14 cellular contexts compared by ENCODE assay signal in the genomic region with DNA sequence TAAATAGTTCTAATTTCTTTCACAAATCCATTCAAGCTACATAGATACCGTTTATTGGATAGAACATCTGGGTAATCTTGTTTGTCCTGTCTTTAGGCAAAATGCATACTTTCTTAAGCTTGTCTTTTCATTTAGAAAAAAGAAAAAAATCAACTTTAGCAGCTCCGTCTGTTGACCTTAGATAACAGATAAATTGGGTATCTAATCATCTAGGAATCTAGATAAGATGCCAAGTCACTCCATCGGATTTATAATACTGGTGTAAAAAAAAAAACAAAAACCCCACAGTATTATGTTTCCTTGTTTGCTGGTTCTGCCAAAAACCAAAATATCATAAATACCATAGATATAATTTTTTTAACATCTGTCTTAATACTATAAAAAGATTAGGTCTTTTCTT.
DNase-seq lines count a peak whose midpoint lies in the region; ATAC-seq and TF ChIP-seq lines count a peak whose summit lies in the region.
"Had no signal": no experiment of that assay in that cellular context is flagged by ENCODE, and none has a peak within 500 bp of the region (broad histone marks: within the 10 kb centered on the region; RNA-seq: fewer than 3 reads in every experiment).

No MANE protein-coding gene starts in this region.

- no peaks in the 10 kb centered on the region for H3K9me3 Mint-ChIP-seq in osteocyte (ENCODE audit: unreplicated experiment)
- H3K9me3 Mint-ChIP-seq: immature natural killer cell; memory B cell; T-helper 1 cell treated with Interleukin-12 subunit alpha and Interleukin-12 subunit beta and Interleukin-4 antibody, amounts not matched to agents 30 μg/mL and 1 μg/mL, for 36 hours had no signal

- H3K4me3 Mint-ChIP-seq in osteocyte (ENCODE audit: unreplicated experiment) = no peak overlapping the region
- H3K4me3 Mint-ChIP-seq: immature natural killer cell; memory B cell; T-helper 1 cell treated with Interleukin-12 subunit alpha and Interleukin-12 subunit beta and Interleukin-4 antibody, amounts not matched to agents 30 μg/mL and 1 μg/mL, for 36 hours had no signal

- TF ChIP-seq CTCF in RWPE2 (IDR thresholded peaks at IDR 0.05; ENCODE audit: poor library complexity, severe bottlenecking) = no peak
- TF ChIP-seq CTCF in osteocyte (IDR thresholded peaks at IDR 0.05) = no peak

- no peaks in the 10 kb centered on the region for H3K9me3 ChIP-seq in RWPE2 (ENCODE audit: severe bottlenecking)

- peak overlapping the region; percentile 70 for H3K27ac ChIP-seq in ACC112 (ENCODE audit: low read depth, low read length)
- peak overlapping the region; percentile 60 for H3K27ac ChIP-seq in RWPE2 (ENCODE audit: poor library complexity, severe bottlenecking)
- peak overlapping the region; percentile 45 for H3K27ac ChIP-seq in epithelial cell of prostate

- H3K4me1 Mint-ChIP-seq in osteocyte (ENCODE audit: unreplicated experiment) = peaks cover 23% of the 10 kb centered on the region

- H3K27me3 Mint-ChIP-seq in osteocyte (ENCODE audit: unreplicated experiment) = no peaks in the 10 kb centered on the region
- H3K27me3 Mint-ChIP-seq: memory B cell had no signal

- H3K36me3 ChIP-seq in ACC112 (ENCODE audit: insufficient read depth, low read length) (peaks cover 3% of the 10 kb centered on the region; the same call in 1 of the 2 replicates), RWPE2 (ENCODE audit: low read depth) (peaks cover under 1% of the 10 kb centered on the region; the same call in 1 of the 2 replicates)

- peak overlapping the region; percentile 62 for H3K27ac Mint-ChIP-seq in osteocyte (ENCODE audit: unreplicated experiment)
- H3K27ac Mint-ChIP-seq: immature natural killer cell; memory B cell; T-helper 1 cell treated with Interleukin-12 subunit alpha and Interleukin-12 subunit beta and Interleukin-4 antibody, amounts not matched to agents 30 μg/mL and 1 μg/mL, for 36 hours had no signal

- ATAC-seq in RWPE2 (ENCODE audit: low read depth) (no peak), HG03108 (IDR thresholded peaks at IDR 0.05; ENCODE audit: unreplicated experiment) (no peak), GM21619 (IDR thresholded peaks at IDR 0.05; ENCODE audit: unreplicated experiment) (no peak), HG03354 (IDR thresholded peaks at IDR 0.05; ENCODE audit: poor library complexity, severe bottlenecking, unreplicated experiment) (no peak)

- H2AFZ ChIP-seq in ACC112 (ENCODE audit: low read length, unreplicated experiment) = no peak overlapping the region

- H3K79me2 ChIP-seq in ACC112 (ENCODE audit: control insufficient read depth, insufficient read depth, low read length, unreplicated experiment) = peaks cover 19% of the 10 kb centered on the region

- H3K27me3 ChIP-seq in ACC112 (ENCODE audit: insufficient read depth, low read length) = no peaks in the 10 kb centered on the region
- no peaks in the 10 kb centered on the region for H3K27me3 ChIP-seq in RWPE2 (ENCODE audit: insufficient read depth, poor library complexity, severe bottlenecking)

- H3K4me3 ChIP-seq in ACC112 (ENCODE audit: low read depth, low read length) (no peak overlapping the region), RWPE2 (ENCODE audit: severe bottlenecking) (no peak overlapping the region)

- H3K36me3 Mint-ChIP-seq in osteocyte (ENCODE audit: unreplicated experiment) = no peaks in the 10 kb centered on the region

- H3K4me1 ChIP-seq in ACC112 (ENCODE audit: control insufficient read depth, insufficient read depth, low read length, unreplicated experiment) = peaks cover 33% of the 10 kb centered on the region
- H3K4me1 ChIP-seq in RWPE2 (ENCODE audit: insufficient read depth, poor library complexity, severe bottlenecking) = peaks cover 27% of the 10 kb centered on the region

- DNase-seq in RWPE2 (ENCODE audit: low spot score) = no peak
- no peak for DNase-seq in epithelial cell of prostate (ENCODE audit: low read depth, low spot score)
- DNase-seq in osteocyte (ENCODE audit: extremely low spot score, unreplicated experiment) = no peak
- DNase-seq in stimulated activated CD4-positive, alpha-beta T cell treated with anti-CD3 and anti-CD28 coated beads, Interleukin-4, amount 100 ng/mL, for 1 hour = no peak
- DNase-seq: activated CD4-positive, alpha-beta T cell treated with anti-CD3 and anti-CD28 coated beads for 1 hour; activated naive CD4-positive, alpha-beta T cell treated with anti-CD3 and anti-CD28 coated beads, Interleukin-2, amount 50 U/mL, for 16 hours; effector CD4-positive, alpha-beta T cell; immature natural killer cell had no signal
